In the genomic region with DNA sequence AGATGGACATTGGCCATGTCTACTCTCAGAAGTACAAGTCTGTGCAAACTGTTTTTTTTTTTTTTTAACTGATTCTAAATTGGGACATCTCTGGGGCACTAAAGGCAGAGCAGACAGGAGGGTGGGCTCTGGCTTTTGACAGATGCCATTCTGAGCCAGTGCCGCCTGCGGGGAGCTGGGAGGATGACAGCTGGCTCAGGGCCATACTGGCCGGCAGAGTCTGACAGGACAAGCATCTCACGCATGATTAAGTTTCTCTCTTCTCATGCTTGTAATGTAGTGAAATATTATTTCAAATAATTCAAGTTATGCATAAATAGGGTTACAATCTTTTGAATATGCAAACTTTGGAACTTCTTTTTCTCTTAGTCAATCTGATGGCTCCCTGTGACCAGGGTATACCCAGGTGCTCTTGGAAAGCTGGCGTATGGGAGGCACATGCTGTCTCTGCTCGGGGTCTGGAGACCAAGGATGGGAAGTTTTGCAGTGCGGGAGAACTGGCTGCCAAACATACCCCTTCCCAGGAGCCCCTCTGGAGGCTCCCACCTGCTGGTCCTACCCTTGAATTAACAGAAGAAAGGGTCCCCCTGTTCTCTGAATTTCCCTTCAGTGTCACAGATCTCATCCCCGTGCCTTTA, we compare ENCODE assay signal across 11 cellular contexts. TPM values are rescaled to one million over a fixed set of nuclear protein-coding genes. Genes with fewer than 3 reads are reported as not detected.
DNase-seq lines count a peak whose midpoint lies in the region; ATAC-seq, FAIRE-seq and TF ChIP-seq lines count a peak whose summit lies in the region.
"Had no signal": no experiment of that assay in that cellular context is flagged by ENCODE, and none has a peak within 500 bp of the region (broad histone marks: within the 10 kb centered on the region; RNA-seq: fewer than 3 reads in every experiment).

No MANE protein-coding gene starts in this region.

- peak overlapping the region; percentile 49 for H2AFZ ChIP-seq in IMR-90 (replicated peaks; ENCODE audit: low read length, poor library complexity)
- no peak overlapping the region for H2AFZ ChIP-seq in GM12878 (ENCODE audit: control insufficient read depth, low read depth, low read length)

- POLR2A ChIA-PET in IMR-90 (lab: Charles Lee; ENCODE audit: unreplicated experiment), result no interaction called here
- POLR2A ChIA-PET in GM12878 (lab: Charles Lee), result interaction anchor here (0.7 kb wide), 1 partner anchor 47 kb away, joined by 3 read pairs; no protein-coding TSS in a partner anchor

- BruUV-seq in IMR-90 (replicated peaks; lab: Mats Ljungman, UMichigan) (no TSS peak), GM12878 (replicated peaks; lab: Mats Ljungman, UMichigan) (no TSS peak)

- peaks cover 75% of the 10 kb centered on the region for H4K20me1 ChIP-seq in IMR-90 (ENCODE audit: insufficient read depth, low read length)
- H4K20me1 ChIP-seq in GM12878 (ENCODE audit: control insufficient read depth, insufficient read depth), result no peaks in the 10 kb centered on the region; the same call in none of the 2 replicates

- no peaks in the 10 kb centered on the region for H3K27me3 Mint-ChIP-seq in CD4-positive, CD25-positive, alpha-beta regulatory T cell

- H2BK5ac ChIP-seq in IMR-90 (ENCODE audit: low read depth, low read length, poor library complexity, severe bottlenecking), result no peak overlapping the region

- TF ChIP-seq POLR2A in IMR-90 (IDR thresholded peaks at IDR 0.05; ENCODE audit: low read depth, low read length) (no peak), GM12878 (IDR thresholded peaks at IDR 0.05; ENCODE audit: low read depth, low read length) (no peak)

- no peak for TF ChIP-seq RAD21 in IMR-90 (IDR thresholded peaks at IDR 0.05; ENCODE audit: low read length)
- TF ChIP-seq RAD21 in GM12878 (IDR thresholded peaks at IDR 0.05; ENCODE audit: insufficient read depth, low read depth, low read length), result no peak

- no peak overlapping the region for H3K56ac ChIP-seq in IMR-90 (ENCODE audit: extremely low read depth, insufficient read depth, low read length)

- H2BK20ac ChIP-seq in IMR-90 (ENCODE audit: low read depth, low read length), result no peak overlapping the region

- peaks cover 89% of the 10 kb centered on the region for H3K79me2 ChIP-seq in GM12878 (ENCODE audit: control insufficient read depth, insufficient read depth, low read length)

- peaks cover 21% of the 10 kb centered on the region for H3K36me3 Mint-ChIP-seq in CD4-positive, CD25-positive, alpha-beta regulatory T cell

- DNase-seq in CD4-positive, CD25-positive, alpha-beta regulatory T cell, result no peak
- DNase-seq in IMR-90 (peak; percentile 10), GM12878 (ENCODE audit: low read depth, low spot score) (no peak), myocyte (ENCODE audit: low read depth) (peak; percentile 75), D721Med (ENCODE audit: insufficient read length, low spot score) (no peak), COLO829 (ENCODE audit: low spot score) (no peak), urothelium cell line (ENCODE audit: low spot score) (no peak), OCI-M1 (lab: John Stamatoyannopoulos, UW) (no peak)
- DNase-seq: activated effector memory CD4-positive, alpha-beta T cell treated with anti-CD3 and anti-CD28 coated beads, Interleukin-2, amount 50 U/mL, for 16 hours had no signal

- FAIRE-seq in GM12878 (lab: Jason Lieb, UNC) (no peak), D721Med (lab: Jason Lieb, UNC) (no peak), urothelium cell line (lab: Jason Lieb, UNC) (no peak)
- FAIRE-seq: endothelial cell of umbilical vein had no signal

- TF ChIP-seq CTCF in IMR-90 (conservative IDR thresholded peaks at IDR 0.05; ENCODE audit: low read depth, low read length) (no peak), GM12878 (IDR thresholded peaks at IDR 0.05 in 2 of 3, conservative IDR thresholded peaks at IDR 0.05 in 1 of 3; ENCODE audit: control insufficient read depth in 2 of 3, extremely low read depth in 1 of 3, insufficient read depth in 1 of 3, low read depth in 3 of 3, low read length in 3 of 3) (peak in 1 of 3 experiments; percentile 14; a peak in 1 of 6 replicates), D721Med (IDR thresholded peaks at IDR 0.05; ENCODE audit: insufficient read depth, missing control alignments) (no peak)

- in situ Hi-C loops in IMR-90 (cut with MboI; ENCODE audit: low sequenced_read_pairs), result no loop called here
- in situ Hi-C loops in GM12878 (cut with MboI), result no loop called here

- peak overlapping the region in 2 of 3 donors; percentile 82 to 87 for H3K27ac Mint-ChIP-seq in CD4-positive, CD25-positive, alpha-beta regulatory T cell

- no peaks in the 10 kb centered on the region for H3K27me3 ChIP-seq in CD4-positive, CD25-positive, alpha-beta regulatory T cell (ENCODE audit: control insufficient read depth, insufficient read depth, low read length)
- H3K27me3 ChIP-seq in IMR-90 (ENCODE audit: control insufficient read depth, insufficient read depth, low read length) (no peaks in the 10 kb centered on the region), GM12878 (replicated peaks in 1 of 2; ENCODE audit: control insufficient read depth in 2 of 2, insufficient read depth in 2 of 2, low read length in 1 of 2) (no peaks in the 10 kb centered on the region)

- peaks cover 26% of the 10 kb centered on the region for H3K9me1 ChIP-seq in IMR-90 (ENCODE audit: insufficient read depth, low read length)

- H3K9ac ChIP-seq in IMR-90 (ENCODE audit: low read depth, low read length) (no peak overlapping the region), GM12878 (ENCODE audit: control insufficient read depth, insufficient read depth, low read length) (peak overlapping the region; percentile 27; the same call in 1 of the 2 replicates)

- H4K5ac ChIP-seq in IMR-90 (ENCODE audit: low read depth, low read length), result no peak overlapping the region

- WGBS in IMR-90 (ENCODE audit: extremely low coverage in 2 of 2, insufficient read length in 1 of 2), 2 experiments, result 82% methylated on average over 2 of the region's 8 CpGs; no CpG with 5 or more reads in 1 of the 2 experiments
- 33% methylated on average over 8 of the region's 8 CpGs for WGBS in GM12878 (ENCODE audit: insufficient coverage, insufficient replicate concordance, low lambda C conversion rate, missing lambda C conversion rate)

- H3K79me1 ChIP-seq in IMR-90 (ENCODE audit: low read depth in 1 of 2, low read length in 2 of 2), result peaks cover 18 to 57% of the 10 kb centered on the region in 2 experiments

- peak overlapping the region in 2 of 4 donors; percentile 34 to 83 for H3K4me3 Mint-ChIP-seq in CD4-positive, CD25-positive, alpha-beta regulatory T cell

- H3K9me3 Mint-ChIP-seq in CD4-positive, CD25-positive, alpha-beta regulatory T cell, result peaks cover 0 to 1% (median 0%) of the 10 kb centered on the region in 7 donors

- H2AK9ac ChIP-seq in IMR-90 (replicated peaks; ENCODE audit: low read depth, low read length, poor library complexity), result no peak overlapping the region

- no peaks in the 10 kb centered on the region for H3K9me3 ChIP-seq in CD4-positive, CD25-positive, alpha-beta regulatory T cell (ENCODE audit: control insufficient read depth in 2 of 2, low read length in 2 of 2)
- H3K9me3 ChIP-seq in IMR-90 (ENCODE audit: control insufficient read depth, insufficient read depth, low read length), result no peaks in the 10 kb centered on the region
- H3K9me3 ChIP-seq in GM12878 (replicated peaks; ENCODE audit: control insufficient read depth, insufficient read depth, low read length), result no peaks in the 10 kb centered on the region

- H3K4me1 Mint-ChIP-seq in CD4-positive, CD25-positive, alpha-beta regulatory T cell, result peaks cover 20 to 63% (median 41%) of the 10 kb centered on the region in 4 donors

- H2BK120ac ChIP-seq in IMR-90 (ENCODE audit: low read depth, low read length), result no peak overlapping the region

- no peak overlapping the region for H3K14ac ChIP-seq in IMR-90 (replicated peaks; ENCODE audit: low read depth, low read length)

- no peak overlapping the region for H2BK15ac ChIP-seq in IMR-90 (ENCODE audit: low read depth, low read length)

- H3K4me1 ChIP-seq in CD4-positive, CD25-positive, alpha-beta regulatory T cell (ENCODE audit: control insufficient read depth, insufficient read depth, low read length, poor library complexity, severe bottlenecking), result peaks cover 43% of the 10 kb centered on the region
- H3K4me1 ChIP-seq in IMR-90 (ENCODE audit: control insufficient read depth, insufficient read depth, low read length) (peaks cover 23% of the 10 kb centered on the region), GM12878 (ENCODE audit: control insufficient read depth, insufficient read depth, low read length) (peaks cover 20% of the 10 kb centered on the region)

- H3K23ac ChIP-seq in IMR-90 (ENCODE audit: low read depth, low read length), result peak overlapping the region; percentile 36

- CTCF ChIA-PET in IMR-90 (lab: Yijun Ruan, JAX), result interaction anchor here (0.6 to 1.3 kb wide), 4 partner anchors 32 to 491 kb away, joined by 3 to 4 read pairs (median 3); no protein-coding TSS in a partner anchor
- CTCF ChIA-PET in GM12878 (lab: Yijun Ruan, JAX), result interaction anchor here (0.7 to 3.5 kb wide), 3 partner anchors 23 to 31 kb away, joined by 3 to 15 read pairs (median 5); no protein-coding TSS in a partner anchor

- RAD21 ChIA-PET in GM12878 (lab: Charles Lee; ENCODE audit: unreplicated experiment), result interaction anchor here (1.2 kb wide), 1 partner anchor 28 kb away, joined by 4 read pairs; the partner anchor contains the start of gene CLBA1

- intact Hi-C loops in IMR-90 (cut with micrococcal nuclease), result no loop called here
- intact Hi-C loops in GM12878 (cut with micrococcal nuclease; ENCODE audit: unreplicated experiment), result no loop called here

- H3K18ac ChIP-seq in IMR-90 (ENCODE audit: low read depth, low read length), result no peak overlapping the region

- no peak overlapping the region; the same call in 1 of the 2 replicates for H3K4me2 ChIP-seq in IMR-90 (ENCODE audit: low read depth, low read length)
- H3K4me2 ChIP-seq in GM12878 (ENCODE audit: control insufficient read depth, insufficient read depth), result no peak overlapping the region

- SMC1A ChIA-PET in GM12878 (lab: Charles Lee; ENCODE audit: uncharacterized antibody, unreplicated experiment), result interaction anchor here (1.2 kb wide), 1 partner anchor 13 kb away, joined by 3 read pairs; no protein-coding TSS in a partner anchor

- no peak for ATAC-seq in CD4-positive, CD25-positive, alpha-beta regulatory T cell (ENCODE audit: low read depth in 2 of 2)
- ATAC-seq in IMR-90 (ENCODE audit: low read depth), result peak; percentile 31; the same call in 1 of the 2 replicates
- peak; percentile 67 for ATAC-seq in GM12878

- no peak for TF ChIP-seq EP300 in GM12878 (IDR thresholded peaks at IDR 0.05; ENCODE audit: borderline replicate concordance in 1 of 2, control insufficient read depth in 1 of 2, low read depth in 2 of 2, low read length in 2 of 2)

- H4K91ac ChIP-seq in IMR-90 (ENCODE audit: insufficient read depth, low read depth, low read length), result no peak overlapping the region

- peak overlapping the region; percentile 13 for H3K4me3 ChIP-seq in CD4-positive, CD25-positive, alpha-beta regulatory T cell (ENCODE audit: low read depth, low read length)
- H3K4me3 ChIP-seq in IMR-90 (ENCODE audit: insufficient read depth, low read depth, low read length), result no peak overlapping the region
- H3K4me3 ChIP-seq in GM12878, result 0 out of 2 replicates have a peak overlapping the region, but pooled peaks have one; percentile 3
- H3K4me3 ChIP-seq: lung had no signal

- dilution Hi-C loops in IMR-90 (cut with HindIII; ENCODE audit: low sequenced_read_pairs, unreplicated experiment), result no loop called here

- no peak overlapping the region for H2AK5ac ChIP-seq in IMR-90 (ENCODE audit: low read depth, low read length)

- H3K4ac ChIP-seq in IMR-90 (ENCODE audit: low read depth, low read length), result no peak overlapping the region; the same call in 1 of the 2 replicates

- no peak overlapping the region for H3K27ac ChIP-seq in CD4-positive, CD25-positive, alpha-beta regulatory T cell (ENCODE audit: insufficient read depth, low read length, poor library complexity, severe bottlenecking)
- no peak overlapping the region for H3K27ac ChIP-seq in IMR-90 (ENCODE audit: insufficient read depth, low read length)
- H3K27ac ChIP-seq in GM12878 (ENCODE audit: control insufficient read depth, insufficient read depth), result no peak overlapping the region

- no peak overlapping the region for H4K8ac ChIP-seq in IMR-90 (ENCODE audit: low read depth in 2 of 2, low read length in 2 of 2)

- peaks cover 27% of the 10 kb centered on the region for H3K36me3 ChIP-seq in CD4-positive, CD25-positive, alpha-beta regulatory T cell (ENCODE audit: control insufficient read depth, insufficient read depth, low read length)
- peaks cover 24% of the 10 kb centered on the region for H3K36me3 ChIP-seq in IMR-90 (ENCODE audit: control insufficient read depth, insufficient read depth, low read length)
- H3K36me3 ChIP-seq in GM12878 (ENCODE audit: control insufficient read depth in 2 of 2, insufficient read depth in 2 of 2, low read length in 1 of 2), result peaks cover 32 to 35% of the 10 kb centered on the region in 2 experiments

RNA-seq across cellular contexts. Expression of gene CDCA4, which starts 7.6 kb away (rescaled TPM):
- total RNA-seq in CD4-positive, CD25-positive, alpha-beta regulatory T cell, result 16.5 TPM
- polyA plus RNA-seq in CD4-positive, CD25-positive, alpha-beta regulatory T cell, result 10 to 100 TPM; 12.8 to 16.7 (median 14.9) TPM
- 17.7 and 19.7 TPM in 2 replicates for total RNA-seq in IMR-90 (2012; rRNA removed)
- 18.6 and 21.4 TPM in 2 replicates for polyA plus RNA-seq in IMR-90 (2012; rRNA removed)
- polyA plus RNA-seq in IMR-90 (2012; cell fraction: cytosol; rRNA removed), result 17.8 and 18.2 TPM in 2 replicates
- polyA plus RNA-seq in IMR-90 (2012; cell fraction: nucleus; rRNA removed; ENCODE audit: low replicate concordance), result 9.9 and 13.1 TPM in 2 replicates
- 26.9 and 31.0 TPM in 2 replicates for total RNA-seq in GM12878 (2013; cell fraction: nucleolus; rRNA removed)
- 59.0 and 62.9 TPM in 2 replicates for total RNA-seq in GM12878 (2014; rRNA removed)
- total RNA-seq in GM12878 (2014; rRNA removed; fragmentation: Illumina TruSeq; extraction: Trizol), result 28.7 and 30.1 TPM in 2 replicates
- 56.3 and 60.2 TPM in 2 replicates for total RNA-seq in GM12878 (2021)
- 12.7 TPM for polyA plus RNA-seq in GM12878 (2011; ENCODE audit: low read depth)
- polyA plus RNA-seq in GM12878 (2011; rRNA removed), result 35.4 and 48.5 TPM in 2 replicates
- 50.6 and 63.1 TPM in 2 replicates for polyA plus RNA-seq in GM12878 (2011; cell fraction: cytosol; rRNA removed)
- 32.4 and 40.6 TPM in 2 replicates for polyA plus RNA-seq in GM12878 (2011; cell fraction: nucleus; rRNA removed)
- 27.2 and 36.2 TPM in 2 replicates for polyA plus RNA-seq in GM12878 (2012)
- polyA plus RNA-seq in GM12878 (2014; fragmentation: Illumina TruSeq; extraction: Trizol), result 14.4 and 23.3 TPM in 2 replicates
- polyA plus RNA-seq in GM12878 (2014; fragmentation: Nextera tagmentation; extraction: Ambion mirVana), result 10 to 100 TPM; 10.4 to 16.1 TPM
- 55.7 and 59.3 TPM in 2 replicates for polyA plus RNA-seq in GM12878 (2014; rRNA removed)
- polyA plus RNA-seq in GM12878 (2016; fragmentation: Nextera tagmentation; extraction: Ambion mirVana), result 10 to 100 TPM; 61.7 to 64.0 TPM
- 25.7 and 41.9 TPM in 2 replicates for polyA minus RNA-seq in GM12878 (2011; rRNA and poly(A)+ RNA removed)
- 16.9 and 21.2 TPM in 2 replicates for polyA minus RNA-seq in GM12878 (2011; cell fraction: cytosol; rRNA and poly(A)+ RNA removed)
- 8.0 and 14.2 TPM in 2 replicates for polyA minus RNA-seq in GM12878 (2011; cell fraction: nucleus; rRNA and poly(A)+ RNA removed)
- total RNA-seq in myocyte, result 12.9 and 15.9 TPM in 2 replicates
- 14.0 TPM for polyA plus RNA-seq in myocyte (2012)

RNA-seq across cellular contexts. Expression of gene CLBA1, which starts 27.7 kb away (rescaled TPM):
- 0.89 TPM for total RNA-seq in CD4-positive, CD25-positive, alpha-beta regulatory T cell
- 1 to 10 TPM in 1 of 4 donors, under 1 TPM in 2, not detected in 1; 0.32 to 1.1 (median 0.95) TPM for polyA plus RNA-seq in CD4-positive, CD25-positive, alpha-beta regulatory T cell
- 2.2 and 2.7 TPM in 2 replicates for total RNA-seq in IMR-90 (2012; rRNA removed)
- polyA plus RNA-seq in IMR-90 (2012; rRNA removed), result 5.2 and 6.2 TPM in 2 replicates
- 3.5 and 4.0 TPM in 2 replicates for polyA plus RNA-seq in IMR-90 (2012; cell fraction: cytosol; rRNA removed)
- 10.8 and 12.0 TPM in 2 replicates for polyA plus RNA-seq in IMR-90 (2012; cell fraction: nucleus; rRNA removed; ENCODE audit: low replicate concordance)
- total RNA-seq in GM12878 (2013; cell fraction: nucleolus; rRNA removed), result 2.8 and 4.2 TPM in 2 replicates
- 0.76 and 0.96 TPM in 2 replicates for total RNA-seq in GM12878 (2014; rRNA removed)
- total RNA-seq in GM12878 (2014; rRNA removed; fragmentation: Illumina TruSeq; extraction: Trizol), result 0.45 and 0.74 TPM in 2 replicates
- 0.56 and 0.90 TPM in 2 replicates for total RNA-seq in GM12878 (2021)
- 1.1 TPM for polyA plus RNA-seq in GM12878 (2011; ENCODE audit: low read depth)
- 0.38 and 0.59 TPM in 2 replicates for polyA plus RNA-seq in GM12878 (2011; rRNA removed)
- 0.92 and 1.1 TPM in 2 replicates for polyA plus RNA-seq in GM12878 (2011; cell fraction: cytosol; rRNA removed)
- polyA plus RNA-seq in GM12878 (2011; cell fraction: nucleus; rRNA removed), result 2.5 and 2.9 TPM in 2 replicates
- polyA plus RNA-seq in GM12878 (2012), result 1.4 and 2.2 TPM in 2 replicates
- polyA plus RNA-seq in GM12878 (2014; fragmentation: Illumina TruSeq; extraction: Trizol), result 0.24 and 0.62 TPM in 2 replicates
- polyA plus RNA-seq in GM12878 (2014; fragmentation: Nextera tagmentation; extraction: Ambion mirVana), result under 1 TPM in 1 of 2 experiments, not detected in 1; 0.07 TPM
- polyA plus RNA-seq in GM12878 (2014; rRNA removed), result 0.72 and 1.1 TPM in 2 replicates
- polyA plus RNA-seq in GM12878 (2016; fragmentation: Nextera tagmentation; extraction: Ambion mirVana), result 1 to 10 TPM in 1 of 2 experiments, under 1 TPM in 1; 0.62 to 1.1 TPM
- 0.88 TPM in 1 of 2 replicates, not detected in the other for polyA minus RNA-seq in GM12878 (2011; rRNA and poly(A)+ RNA removed)
- polyA minus RNA-seq in GM12878 (2011; cell fraction: cytosol; rRNA and poly(A)+ RNA removed), result 0.83 TPM in 1 of 2 replicates, not detected in the other
- polyA minus RNA-seq in GM12878 (2011; cell fraction: nucleus; rRNA and poly(A)+ RNA removed), result 0.73 and 0.96 TPM in 2 replicates
- total RNA-seq in myocyte, result 10.6 and 13.2 TPM in 2 replicates
- 14.0 TPM for polyA plus RNA-seq in myocyte (2012)

RNA-seq across cellular contexts. Expression of gene AHNAK2, which starts 35.1 kb away (rescaled TPM):
- total RNA-seq in CD4-positive, CD25-positive, alpha-beta regulatory T cell, result not detected
- polyA plus RNA-seq in CD4-positive, CD25-positive, alpha-beta regulatory T cell, result not detected
- 6.7 and 7.9 TPM in 2 replicates for total RNA-seq in IMR-90 (2012; rRNA removed)
- polyA plus RNA-seq in IMR-90 (2012; rRNA removed), result 2.5 and 2.6 TPM in 2 replicates
- 0.93 and 1.1 TPM in 2 replicates for polyA plus RNA-seq in IMR-90 (2012; cell fraction: cytosol; rRNA removed)
- polyA plus RNA-seq in IMR-90 (2012; cell fraction: nucleus; rRNA removed; ENCODE audit: low replicate concordance), result 4.5 and 7.9 TPM in 2 replicates
- 0.02 TPM in 1 of 2 replicates, not detected in the other for total RNA-seq in GM12878 (2013; cell fraction: nucleolus; rRNA removed)
- not detected in 2 replicates for total RNA-seq in GM12878 (2014; rRNA removed)
- not detected in 2 replicates for total RNA-seq in GM12878 (2014; rRNA removed; fragmentation: Illumina TruSeq; extraction: Trizol)
- 0.03 and 0.10 TPM in 2 replicates for total RNA-seq in GM12878 (2021)
- polyA plus RNA-seq in GM12878 (2011; ENCODE audit: low read depth), result 0.05 TPM
- polyA plus RNA-seq in GM12878 (2011; rRNA removed), result 0.03 TPM in 1 of 2 replicates, not detected in the other
- not detected in 2 replicates for polyA plus RNA-seq in GM12878 (2011; cell fraction: cytosol; rRNA removed)
- polyA plus RNA-seq in GM12878 (2011; cell fraction: nucleus; rRNA removed), result not detected in 2 replicates
- polyA plus RNA-seq in GM12878 (2012), result 0.03 TPM in 2 replicates
- not detected in 2 replicates for polyA plus RNA-seq in GM12878 (2014; fragmentation: Illumina TruSeq; extraction: Trizol)
- polyA plus RNA-seq in GM12878 (2014; fragmentation: Nextera tagmentation; extraction: Ambion mirVana), result not detected
- polyA plus RNA-seq in GM12878 (2014; rRNA removed), result not detected in 2 replicates
- polyA plus RNA-seq in GM12878 (2016; fragmentation: Nextera tagmentation; extraction: Ambion mirVana), result not detected
- not detected in 2 replicates for polyA minus RNA-seq in GM12878 (2011; rRNA and poly(A)+ RNA removed)
- polyA minus RNA-seq in GM12878 (2011; cell fraction: cytosol; rRNA and poly(A)+ RNA removed), result 0.42 TPM in 1 of 2 replicates, not detected in the other
- polyA minus RNA-seq in GM12878 (2011; cell fraction: nucleus; rRNA and poly(A)+ RNA removed), result under 0.01 and 0.19 TPM in 2 replicates
- total RNA-seq in myocyte, result 150 and 229 TPM in 2 replicates
- 151 TPM for polyA plus RNA-seq in myocyte (2012)

RNA-seq across cellular contexts. Expression of gene GPR132, which starts 52.0 kb away (rescaled TPM):
- 94.5 TPM for total RNA-seq in CD4-positive, CD25-positive, alpha-beta regulatory T cell
- polyA plus RNA-seq in CD4-positive, CD25-positive, alpha-beta regulatory T cell, result 10 to 100 TPM in 3 of 4 donors, 1 to 10 TPM in 1; 8.8 to 17.5 (median 14.6) TPM
- total RNA-seq in IMR-90 (2012; rRNA removed) (under 0.01 TPM in 2 replicates), GM12878 (2014; rRNA removed) (45.8 and 49.3 TPM in 2 replicates), GM12878 (2014; rRNA removed; fragmentation: Illumina TruSeq; extraction: Trizol) (20.3 and 21.0 TPM in 2 replicates), GM12878 (2021) (39.6 and 40.3 TPM in 2 replicates), myocyte (not detected in 2 replicates)
- polyA plus RNA-seq in IMR-90 (2012; rRNA removed) (0.10 and 0.19 TPM in 2 replicates), GM12878 (2011; rRNA removed) (10.2 and 14.9 TPM in 2 replicates), GM12878 (2014; fragmentation: Illumina TruSeq; extraction: Trizol) (4.9 and 14.5 TPM in 2 replicates), GM12878 (2014; fragmentation: Nextera tagmentation; extraction: Ambion mirVana) (1 to 10 TPM; 1.9 to 2.2 TPM), GM12878 (2014; rRNA removed) (30.0 and 30.7 TPM in 2 replicates), GM12878 (2016; fragmentation: Nextera tagmentation; extraction: Ambion mirVana) (10 to 100 TPM; 19.8 to 21.7 TPM)
- polyA plus RNA-seq in IMR-90 (2012; cell fraction: cytosol; rRNA removed), result 0.15 and 0.43 TPM in 2 replicates
- 1.9 and 3.3 TPM in 2 replicates for polyA plus RNA-seq in IMR-90 (2012; cell fraction: nucleus; rRNA removed; ENCODE audit: low replicate concordance)
- total RNA-seq in GM12878 (2013; cell fraction: nucleolus; rRNA removed), result 118 and 130 TPM in 2 replicates
- polyA plus RNA-seq in GM12878 (2011; ENCODE audit: low read depth), result 9.9 TPM
- 23.7 and 36.1 TPM in 2 replicates for polyA plus RNA-seq in GM12878 (2011; cell fraction: cytosol; rRNA removed)
- polyA plus RNA-seq in GM12878 (2011; cell fraction: nucleus; rRNA removed), result 47.6 and 57.0 TPM in 2 replicates
- 22.6 and 24.5 TPM in 2 replicates for polyA plus RNA-seq in GM12878 (2012)
- 38.5 and 63.1 TPM in 2 replicates for polyA minus RNA-seq in GM12878 (2011; rRNA and poly(A)+ RNA removed)
- polyA minus RNA-seq in GM12878 (2011; cell fraction: cytosol; rRNA and poly(A)+ RNA removed), result 15.9 and 17.0 TPM in 2 replicates
- 15.6 and 33.9 TPM in 2 replicates for polyA minus RNA-seq in GM12878 (2011; cell fraction: nucleus; rRNA and poly(A)+ RNA removed)
- polyA plus RNA-seq in myocyte (2012), result 0.18 TPM
- total RNA-seq: endothelial cell of umbilical vein had no signal
- polyA plus RNA-seq: endothelial cell of umbilical vein had no signal

Comparison
In these comparisons a context has a peak if more than half of its experiments do, and no peak if none do; other contexts are left out.
1. ATAC-seq: peak in IMR-90 (single experiment) and GM12878 (single experiment); none in CD4-positive, CD25-positive, alpha-beta regulatory T cell (0 of 2).
2. DNase-seq: peak in IMR-90 (single experiment) and myocyte (single experiment); none in CD4-positive, CD25-positive, alpha-beta regulatory T cell (0 of 3), GM12878 (single experiment), D721Med (single experiment), COLO829 (single experiment), urothelium cell line (single experiment) and OCI-M1 (single experiment).
3. RNA of gene AHNAK2, which starts 35.1 kb away (total RNA-seq): 150 to 229 TPM in myocyte; 6.7 to 7.9 TPM in IMR-90, not detected in CD4-positive, CD25-positive, alpha-beta regulatory T cell (single experiment) and 0.02 to 0.10 TPM in GM12878; every median in the first group is over 10 times any median in the second.